In genomic region chr18:23421277-23421676, GRCh38 we compare ENCODE assay signal across 1 cellular context.
A peak's percentile ranks its signal among the peaks of the same experiment; 100 is the strongest.
TF ChIP-seq lines count a peak whose summit lies in the region.

No MANE protein-coding gene starts in this region.

TF ChIP-seq in HepG2, 621 proteins besides CTCF, POLR2A, EP300 and RAD21 (continued from another document):
- TF ChIP-seq ZUFSP (CRISPR knock-in tag; IDR thresholded peaks at IDR 0.05; ENCODE audit: borderline replicate concordance): no peak
- no peak for TF ChIP-seq ZNF615 (CRISPR knock-in tag; IDR thresholded peaks at IDR 0.05; ENCODE audit: borderline replicate concordance)
- 0 out of 3 replicates have a peak, but pooled peaks have one; percentile 11 for TF ChIP-seq MXI1 (IDR thresholded peaks at IDR 0.05; ENCODE audit: borderline replicate concordance, low read depth, low read length)
- TF ChIP-seq AKNA (CRISPR knock-in tag; IDR thresholded peaks at IDR 0.05; ENCODE audit: borderline replicate concordance): no peak
- TF ChIP-seq MIXL1 (CRISPR knock-in tag; IDR thresholded peaks at IDR 0.05): no peak
- peak; percentile 63 for TF ChIP-seq SKI (IDR thresholded peaks at IDR 0.05; ENCODE audit: partially characterized antibody)
- TF ChIP-seq SOX6 (IDR thresholded peaks at IDR 0.05): no peak
- no peak for TF ChIP-seq SOX6 (CRISPR knock-in tag; IDR thresholded peaks at IDR 0.05)
- TF ChIP-seq ZNF569 (CRISPR knock-in tag; IDR thresholded peaks at IDR 0.05; ENCODE audit: borderline replicate concordance): no peak
- TF ChIP-seq SP5 (CRISPR knock-in tag; IDR thresholded peaks at IDR 0.05; ENCODE audit: borderline replicate concordance, low read depth): no peak
- TF ChIP-seq CREB1 (IDR thresholded peaks at IDR 0.05): 0 out of 2 replicates have a peak, but pooled peaks have one; percentile 5
- TF ChIP-seq CREB1 (CRISPR knock-in tag; IDR thresholded peaks at IDR 0.05): no peak
- no peak for TF ChIP-seq RBM22 (optimal IDR thresholded peaks at IDR 0.05; ENCODE audit: low read length)
- no peak for TF ChIP-seq ZNF607 (CRISPR knock-in tag; IDR thresholded peaks at IDR 0.05; ENCODE audit: borderline replicate concordance)
